8 cellular contexts compared by ENCODE assay signal in the genomic region with DNA sequence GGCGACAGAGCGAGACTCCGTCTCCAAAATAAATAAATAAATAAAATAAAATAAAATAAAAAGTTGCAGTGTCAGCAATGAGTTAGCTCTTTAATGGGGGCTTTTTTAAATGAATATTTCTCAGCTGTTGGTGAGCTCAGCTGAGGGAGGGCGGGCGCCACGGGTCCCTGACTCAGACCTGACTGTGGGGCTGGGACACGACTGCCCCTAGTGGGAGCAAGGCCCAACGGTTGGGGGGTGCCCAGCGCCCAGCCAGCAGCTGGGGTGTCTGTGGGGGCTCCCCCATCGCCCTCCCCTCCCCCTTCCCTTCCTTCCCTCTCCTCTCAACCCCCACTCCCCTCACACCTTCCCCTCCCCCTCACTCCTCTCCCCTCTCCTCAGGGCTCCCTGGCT. TPM values are rescaled to one million over a fixed set of nuclear protein-coding genes. Genes with fewer than 3 reads are reported as not detected.
DNase-seq lines count a peak whose midpoint lies in the region; ATAC-seq, FAIRE-seq and TF ChIP-seq lines count a peak whose summit lies in the region.

No MANE protein-coding gene starts in this region.

- H3K27me3 Mint-ChIP-seq in T-helper 17 cell (no peaks in the 10 kb centered on the region), nephron (ENCODE audit: low read depth) (peaks cover 3% of the 10 kb centered on the region)

- TF ChIP-seq CTCF in HFF-Myc (IDR thresholded peaks at IDR 0.05; ENCODE audit: low read depth, low read length, missing control alignments) = peak; percentile 44
- TF ChIP-seq CTCF in nephron (IDR thresholded peaks at IDR 0.05; ENCODE audit: unreplicated experiment in 3 of 3) = peak in 2 of 3 experiments; percentile 36 to 42

- H3K27ac Mint-ChIP-seq in T-helper 17 cell = no peak overlapping the region
- no peak overlapping the region for H3K27ac Mint-ChIP-seq in nephron

- in situ Hi-C loops in ACHN (cut with HindIII; ENCODE audit: low pct_ligation_motif_present, low pct_unique_long_range_greater_than_20kb, low sequenced_read_pairs) = no loop called here

- H3K4me1 Mint-ChIP-seq in T-helper 17 cell (peaks cover 28% of the 10 kb centered on the region), nephron (peaks cover 42% of the 10 kb centered on the region)

- H3K36me3 Mint-ChIP-seq in T-helper 17 cell (ENCODE audit: low read depth) (no peaks in the 10 kb centered on the region), nephron (ENCODE audit: low read depth) (no peaks in the 10 kb centered on the region)

- H3K4me3 ChIP-seq in HFF-Myc (replicated peaks; ENCODE audit: low read depth, low read length) = no peak overlapping the region

- H3K9me3 Mint-ChIP-seq in nephron = no peaks in the 10 kb centered on the region

- peak overlapping the region; percentile 59 for H3K4me3 Mint-ChIP-seq in T-helper 17 cell
- H3K4me3 Mint-ChIP-seq in nephron = no peak overlapping the region

- H3K9me3 ChIP-seq in T-helper 17 cell (ENCODE audit: control insufficient read depth, low read length, poor library complexity, severe bottlenecking) = no peaks in the 10 kb centered on the region

- no peak for FAIRE-seq in GM19239 (lab: Jason Lieb, UNC)

- ATAC-seq in T-helper 17 cell = peak; percentile 41

- DNase-seq in ACHN = peak; percentile 58
- no peak for DNase-seq in HFF-Myc (ENCODE audit: extremely low read depth, low read depth)
- peak; percentile 52 to 60 (median 59) for DNase-seq in T-helper 17 cell
- DNase-seq in activated naive CD8-positive, alpha-beta T cell treated with anti-CD3 and anti-CD28 coated beads, Interleukin-2, amount 50 U/mL, for 16 hours (ENCODE audit: low read depth, low spot score) = peak; percentile 50
- no peak for DNase-seq in GM19239 (ENCODE audit: insufficient read length, low spot score)
- no peak for DNase-seq in GM19240 (ENCODE audit: insufficient read length, low spot score)
- no peak for DNase-seq in NCI-H2107 (lab: John Stamatoyannopoulos, UW)

RNA-seq across cellular contexts. Expression of gene PWWP2B, which starts 46.6 kb away (rescaled TPM):
- total RNA-seq in T-helper 17 cell = 10 to 100 TPM; 15.7 to 16.7 TPM

Comparison
In these comparisons a context has a peak if more than half of its experiments do, and no peak if none do; other contexts are left out.
1. DNase-seq: peak in ACHN (single experiment), T-helper 17 cell (3 of 3) and activated naive CD8-positive, alpha-beta T cell treated with anti-CD3 and anti-CD28 coated beads, Interleukin-2, amount 50 U/mL, for 16 hours (single experiment); none in HFF-Myc (single experiment), GM19239 (single experiment), GM19240 (single experiment) and NCI-H2107 (single experiment).